ENCODE assay signal across 9 cellular contexts in the genomic region with DNA sequence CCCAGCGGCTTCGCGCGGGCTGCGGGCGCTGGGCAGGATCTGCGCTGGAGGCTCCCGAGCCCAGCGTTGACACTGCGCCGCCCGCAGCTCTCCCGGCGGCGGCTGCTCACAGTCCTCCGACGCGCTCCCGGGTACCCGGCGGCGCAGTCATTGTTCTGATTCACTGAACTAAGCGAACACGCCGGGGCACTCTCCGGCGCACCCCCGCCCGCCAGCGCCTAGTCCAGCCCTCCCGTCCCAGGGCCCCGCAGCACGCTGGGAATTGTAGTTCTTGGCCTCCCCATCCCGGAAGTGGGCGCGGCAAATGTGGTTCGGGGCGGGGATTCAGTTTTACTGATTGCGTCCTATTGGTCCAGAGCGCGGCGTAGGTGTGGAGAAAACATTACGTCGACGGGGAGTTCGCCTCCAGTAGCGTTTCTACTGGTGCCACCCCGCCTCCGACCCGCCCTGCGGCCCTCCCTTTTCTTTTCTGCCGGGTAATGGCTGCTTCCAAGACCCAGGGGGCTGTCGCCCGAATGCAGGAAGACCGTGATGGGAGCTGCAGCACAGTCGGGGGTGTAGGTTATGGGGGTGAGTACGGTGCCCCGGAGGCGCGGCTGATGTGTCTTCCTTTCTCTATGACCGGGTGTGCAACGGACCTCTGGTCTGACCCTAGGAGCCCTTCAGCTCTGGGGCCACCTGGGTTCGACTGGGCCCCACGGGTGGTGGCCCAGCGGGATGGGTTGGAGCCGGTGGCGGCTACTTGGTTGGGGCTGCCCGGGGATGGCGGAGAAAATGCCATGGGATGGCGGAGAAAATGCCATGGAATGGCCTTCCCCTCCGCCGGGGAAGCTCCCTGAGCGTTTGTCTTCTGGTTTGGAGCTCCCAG. TPM values are rescaled to one million over a fixed set of nuclear protein-coding genes. Genes with fewer than 3 reads are reported as not detected.
DNase-seq lines count a peak whose midpoint lies in the region; ATAC-seq, FAIRE-seq and TF ChIP-seq lines count a peak whose summit lies in the region.
"Had no signal": no experiment of that assay in that cellular context is flagged by ENCODE, and none has a peak within 500 bp of the region (broad histone marks: within the 10 kb centered on the region; RNA-seq: fewer than 3 reads in every experiment).

A gene with protein sequence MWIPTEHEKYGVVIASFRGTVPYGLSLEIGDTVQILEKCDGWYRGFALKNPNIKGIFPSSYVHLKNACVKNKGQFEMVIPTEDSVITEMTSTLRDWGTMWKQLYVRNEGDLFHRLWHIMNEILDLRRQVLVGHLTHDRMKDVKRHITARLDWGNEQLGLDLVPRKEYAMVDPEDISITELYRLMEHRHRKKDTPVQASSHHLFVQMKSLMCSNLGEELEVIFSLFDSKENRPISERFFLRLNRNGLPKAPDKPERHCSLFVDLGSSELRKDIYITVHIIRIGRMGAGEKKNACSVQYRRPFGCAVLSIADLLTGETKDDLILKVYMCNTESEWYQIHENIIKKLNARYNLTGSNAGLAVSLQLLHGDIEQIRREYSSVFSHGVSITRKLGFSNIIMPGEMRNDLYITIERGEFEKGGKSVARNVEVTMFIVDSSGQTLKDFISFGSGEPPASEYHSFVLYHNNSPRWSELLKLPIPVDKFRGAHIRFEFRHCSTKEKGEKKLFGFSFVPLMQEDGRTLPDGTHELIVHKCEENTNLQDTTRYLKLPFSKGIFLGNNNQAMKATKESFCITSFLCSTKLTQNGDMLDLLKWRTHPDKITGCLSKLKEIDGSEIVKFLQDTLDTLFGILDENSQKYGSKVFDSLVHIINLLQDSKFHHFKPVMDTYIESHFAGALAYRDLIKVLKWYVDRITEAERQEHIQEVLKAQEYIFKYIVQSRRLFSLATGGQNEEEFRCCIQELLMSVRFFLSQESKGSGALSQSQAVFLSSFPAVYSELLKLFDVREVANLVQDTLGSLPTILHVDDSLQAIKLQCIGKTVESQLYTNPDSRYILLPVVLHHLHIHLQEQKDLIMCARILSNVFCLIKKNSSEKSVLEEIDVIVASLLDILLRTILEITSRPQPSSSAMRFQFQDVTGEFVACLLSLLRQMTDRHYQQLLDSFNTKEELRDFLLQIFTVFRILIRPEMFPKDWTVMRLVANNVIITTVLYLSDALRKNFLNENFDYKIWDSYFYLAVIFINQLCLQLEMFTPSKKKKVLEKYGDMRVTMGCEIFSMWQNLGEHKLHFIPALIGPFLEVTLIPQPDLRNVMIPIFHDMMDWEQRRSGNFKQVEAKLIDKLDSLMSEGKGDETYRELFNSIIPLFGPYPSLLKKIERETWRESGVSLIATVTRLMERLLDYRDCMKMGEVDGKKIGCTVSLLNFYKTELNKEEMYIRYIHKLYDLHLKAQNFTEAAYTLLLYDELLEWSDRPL (N-terminal part only) (minus strand): TSS at position 162 of the 868 bp plus-strand sequence. CDS start 261 bp downstream, outside the sequence.
Gene ZNF277, plus strand, starts transcription at position 458 of the 868 bp plus-strand sequence. Its CDS starts 22 bp downstream, at position 480.

- peaks cover 30% of the 10 kb centered on the region for H3K27me3 Mint-ChIP-seq in activated CD4-positive, alpha-beta T cell treated with anti-CD3 and anti-CD28 coated beads for 36 hours

- H3K9me3 ChIP-seq in BE2C: no peaks in the 10 kb centered on the region

- peak; percentile 94 for FAIRE-seq in GM19239 (lab: Jason Lieb, UNC)
- FAIRE-seq: islet of Langerhans had no signal

- peak; percentile 99 for DNase-seq in BE2C
- peak; percentile 77 for DNase-seq in GM19239 (ENCODE audit: insufficient read length, low spot score)
- DNase-seq in NCI-H510A treated with DMSO at 0.1 percent for 48 hours (lab: John Stamatoyannopoulos, UW): peak; percentile 88
- peak; percentile 100 for DNase-seq in activated CD4-positive, alpha-beta T cell treated with anti-CD3 and anti-CD28 coated beads for 36 hours
- peak; percentile 99 for DNase-seq in kidney glomerular epithelial cell (lab: John Stamatoyannopoulos, UW)
- DNase-seq in stimulated activated CD4-positive, alpha-beta T cell treated with anti-CD3 and anti-CD28 coated beads, Interleukin-15, amount 100 ng/mL, for 48 hours (ENCODE audit: low read depth in 2 of 2): peak; percentile 98 to 99

- peaks cover 34% of the 10 kb centered on the region for H3K4me1 Mint-ChIP-seq in activated CD4-positive, alpha-beta T cell treated with anti-CD3 and anti-CD28 coated beads for 36 hours

- no peaks in the 10 kb centered on the region for H3K36me3 ChIP-seq in BE2C

- peak within 1 kb of the TSS; percentile 92 for H3K4me3 Mint-ChIP-seq in activated CD4-positive, alpha-beta T cell treated with anti-CD3 and anti-CD28 coated beads for 36 hours

- peak within 1 kb of the TSS; percentile 84 for H3K27ac Mint-ChIP-seq in activated CD4-positive, alpha-beta T cell treated with anti-CD3 and anti-CD28 coated beads for 36 hours

- H3K9me3 Mint-ChIP-seq in activated CD4-positive, alpha-beta T cell treated with anti-CD3 and anti-CD28 coated beads for 36 hours (ENCODE audit: low read depth): no peaks in the 10 kb centered on the region

- H3K27ac ChIP-seq in cingulate gyrus (ENCODE audit: low read depth, low read length): peak within 1 kb of the TSS; percentile 94

- H3K36me3 Mint-ChIP-seq in activated CD4-positive, alpha-beta T cell treated with anti-CD3 and anti-CD28 coated beads for 36 hours (ENCODE audit: low read depth): peaks cover 3% of the 10 kb centered on the region

- no peaks in the 10 kb centered on the region for H3K4me1 ChIP-seq in BE2C

- TF ChIP-seq CTCF in BE2C (IDR thresholded peaks at IDR 0.05; ENCODE audit: low read depth, low read length): no peak

- intact Hi-C loops in activated CD4-positive, alpha-beta T cell treated with anti-CD3 and anti-CD28 coated beads for 36 hours (cut with DNase I, micrococcal nuclease): loop anchor here (1.0 to 5.0 kb wide), 8 partner anchors 184 to 912 kb away; partner anchors contain the start of genes IFRD1 (in 2 of the 2), IMMP2L (in 2 of the 2) and SMIM30 (in 1 of the 2)

- ATAC-seq in HG03442 (IDR thresholded peaks at IDR 0.05; ENCODE audit: unreplicated experiment): peak; percentile 95
- peak; percentile 94 for ATAC-seq in activated CD4-positive, alpha-beta T cell treated with anti-CD3 and anti-CD28 coated beads for 36 hours

- H3K27me3 ChIP-seq in BE2C: no peaks in the 10 kb centered on the region

- peak within 1 kb of the TSS; percentile 97 for H3K4me3 ChIP-seq in BE2C (ENCODE audit: low read depth, low read length)

- CTCF ChIA-PET in activated CD4-positive, alpha-beta T cell treated with anti-CD3 and anti-CD28 coated beads for 36 hours (lab: Charles Lee): interaction anchor here (0.5 to 1.3 kb wide), 3 partner anchors 33 to 240 kb away, joined by 3 to 4 read pairs (median 3); no protein-coding TSS in a partner anchor

- POLR2A ChIA-PET in activated CD4-positive, alpha-beta T cell treated with anti-CD3 and anti-CD28 coated beads for 36 hours (lab: Charles Lee): interaction anchor here (1.1 to 4.7 kb wide), 2 partner anchors 9 to 244 kb away, joined by 3 to 23 read pairs; partner anchors contain the start of gene IFRD1

RNA-seq across cellular contexts. Expression of the first gene that starts in this region (rescaled TPM):
- polyA plus RNA-seq in BE2C (2012; ENCODE audit: insufficient read depth, insufficient read length, low read depth): 26.7 TPM
- total RNA-seq in activated CD4-positive, alpha-beta T cell treated with anti-CD3 and anti-CD28 coated beads for 36 hours: under 1 TPM; 0.32 TPM

RNA-seq across cellular contexts. Expression of gene ZNF277, which starts in this region (rescaled TPM):
- 14.8 TPM for polyA plus RNA-seq in BE2C (2012; ENCODE audit: insufficient read depth, insufficient read length, low read depth)
- 10 to 100 TPM; 17.6 to 21.4 TPM for total RNA-seq in activated CD4-positive, alpha-beta T cell treated with anti-CD3 and anti-CD28 coated beads for 36 hours

Comparison
In these comparisons a context has a peak if more than half of its experiments do, and no peak if none do; other contexts are left out.
1. Peak in every context shown above with its lines: DNase-seq, ATAC-seq, H3K4me3 ChIP-seq and H3K27ac ChIP-seq.